ENCODE assay signal across 1 cellular context in the genomic region with DNA sequence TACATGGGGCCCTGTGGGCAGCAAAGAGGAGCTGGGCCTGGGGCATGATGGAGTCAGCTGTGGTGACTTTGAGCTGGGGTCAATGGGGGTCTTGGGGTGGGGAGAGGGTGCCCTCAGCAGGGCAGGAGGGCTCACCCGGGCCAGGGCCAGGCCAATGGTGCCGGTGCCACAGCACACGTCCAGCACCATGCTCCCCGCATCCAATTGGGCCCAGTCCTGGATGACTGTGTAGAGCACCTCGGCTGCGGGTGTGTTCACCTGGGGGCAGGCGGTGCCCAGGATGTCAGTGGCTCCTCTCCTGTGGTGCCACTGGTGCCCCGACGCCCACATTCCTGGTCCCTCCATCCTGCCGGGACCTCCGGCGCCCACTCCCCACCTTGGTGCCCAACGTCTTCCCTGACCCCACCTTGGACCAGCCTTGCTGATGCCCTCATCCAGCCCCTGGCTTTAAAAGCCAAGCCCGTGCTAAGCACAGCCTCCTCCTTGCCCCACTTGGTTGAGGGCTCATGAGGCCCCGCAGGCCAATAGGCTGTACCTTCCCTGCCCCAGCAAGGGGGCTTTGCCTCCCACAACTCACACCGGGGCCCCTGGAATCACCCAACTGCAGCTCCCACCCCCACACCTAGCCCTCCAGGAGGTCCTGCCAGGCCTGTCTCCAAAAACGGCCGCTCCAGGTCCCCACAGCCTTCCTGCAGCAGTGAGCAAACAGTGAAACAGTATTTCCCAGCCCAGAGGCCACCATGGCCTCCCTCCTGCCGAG.
TF ChIP-seq lines count a peak whose summit lies in the region.

No MANE protein-coding gene starts in this region.

TF ChIP-seq in K562, 482 proteins besides CTCF, POLR2A, EP300 and RAD21 (continued from another document):
- TF ChIP-seq, protein P1, sequence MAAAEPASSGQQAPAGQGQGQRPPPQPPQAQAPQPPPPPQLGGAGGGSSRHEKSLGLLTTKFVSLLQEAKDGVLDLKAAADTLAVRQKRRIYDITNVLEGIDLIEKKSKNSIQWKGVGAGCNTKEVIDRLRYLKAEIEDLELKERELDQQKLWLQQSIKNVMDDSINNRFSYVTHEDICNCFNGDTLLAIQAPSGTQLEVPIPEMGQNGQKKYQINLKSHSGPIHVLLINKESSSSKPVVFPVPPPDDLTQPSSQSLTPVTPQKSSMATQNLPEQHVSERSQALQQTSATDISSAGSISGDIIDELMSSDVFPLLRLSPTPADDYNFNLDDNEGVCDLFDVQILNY (CRISPR knock-in tag; IDR thresholded peaks at IDR 0.05): no peak
- TF ChIP-seq, protein P2, sequence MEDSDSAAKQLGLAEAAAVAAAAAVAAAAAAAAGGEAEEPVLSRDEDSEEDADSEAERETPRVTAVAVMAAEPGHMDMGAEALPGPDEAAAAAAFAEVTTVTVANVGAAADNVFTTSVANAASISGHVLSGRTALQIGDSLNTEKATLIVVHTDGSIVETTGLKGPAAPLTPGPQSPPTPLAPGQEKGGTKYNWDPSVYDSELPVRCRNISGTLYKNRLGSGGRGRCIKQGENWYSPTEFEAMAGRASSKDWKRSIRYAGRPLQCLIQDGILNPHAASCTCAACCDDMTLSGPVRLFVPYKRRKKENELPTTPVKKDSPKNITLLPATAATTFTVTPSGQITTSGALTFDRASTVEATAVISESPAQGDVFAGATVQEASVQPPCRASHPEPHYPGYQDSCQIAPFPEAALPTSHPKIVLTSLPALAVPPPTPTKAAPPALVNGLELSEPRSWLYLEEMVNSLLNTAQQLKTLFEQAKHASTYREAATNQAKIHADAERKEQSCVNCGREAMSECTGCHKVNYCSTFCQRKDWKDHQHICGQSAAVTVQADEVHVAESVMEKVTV (CRISPR knock-in tag; IDR thresholded peaks at IDR 0.05): no peak
- TF ChIP-seq, protein P3, sequence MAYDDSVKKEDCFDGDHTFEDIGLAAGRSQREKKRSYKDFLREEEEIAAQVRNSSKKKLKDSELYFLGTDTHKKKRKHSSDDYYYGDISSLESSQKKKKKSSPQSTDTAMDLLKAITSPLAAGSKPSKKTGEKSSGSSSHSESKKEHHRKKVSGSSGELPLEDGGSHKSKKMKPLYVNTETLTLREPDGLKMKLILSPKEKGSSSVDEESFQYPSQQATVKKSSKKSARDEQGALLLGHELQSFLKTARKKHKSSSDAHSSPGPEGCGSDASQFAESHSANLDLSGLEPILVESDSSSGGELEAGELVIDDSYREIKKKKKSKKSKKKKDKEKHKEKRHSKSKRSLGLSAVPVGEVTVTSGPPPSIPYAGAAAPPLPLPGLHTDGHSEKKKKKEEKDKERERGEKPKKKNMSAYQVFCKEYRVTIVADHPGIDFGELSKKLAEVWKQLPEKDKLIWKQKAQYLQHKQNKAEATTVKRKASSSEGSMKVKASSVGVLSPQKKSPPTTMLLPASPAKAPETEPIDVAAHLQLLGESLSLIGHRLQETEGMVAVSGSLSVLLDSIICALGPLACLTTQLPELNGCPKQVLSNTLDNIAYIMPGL (CRISPR knock-in tag; IDR thresholded peaks at IDR 0.05): 0 out of 2 replicates have a peak, but pooled peaks have one; percentile 11
- TF ChIP-seq, protein P4, sequence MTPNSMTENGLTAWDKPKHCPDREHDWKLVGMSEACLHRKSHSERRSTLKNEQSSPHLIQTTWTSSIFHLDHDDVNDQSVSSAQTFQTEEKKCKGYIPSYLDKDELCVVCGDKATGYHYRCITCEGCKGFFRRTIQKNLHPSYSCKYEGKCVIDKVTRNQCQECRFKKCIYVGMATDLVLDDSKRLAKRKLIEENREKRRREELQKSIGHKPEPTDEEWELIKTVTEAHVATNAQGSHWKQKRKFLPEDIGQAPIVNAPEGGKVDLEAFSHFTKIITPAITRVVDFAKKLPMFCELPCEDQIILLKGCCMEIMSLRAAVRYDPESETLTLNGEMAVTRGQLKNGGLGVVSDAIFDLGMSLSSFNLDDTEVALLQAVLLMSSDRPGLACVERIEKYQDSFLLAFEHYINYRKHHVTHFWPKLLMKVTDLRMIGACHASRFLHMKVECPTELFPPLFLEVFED (CRISPR knock-in tag; conservative IDR thresholded peaks at IDR 0.05): 0 out of 2 replicates have a peak, but pooled peaks have one; percentile 10
- TF ChIP-seq CREB1 (IDR thresholded peaks at IDR 0.05): 0 out of 2 replicates have a peak, but pooled peaks have one; percentile 6
- no peak for TF ChIP-seq CREB1 (CRISPR knock-in tag; IDR thresholded peaks at IDR 0.05)
- no peak for TF ChIP-seq CHD4 (IDR thresholded peaks at IDR 0.05; ENCODE audit: insufficient read depth, insufficient replicate concordance, low read depth, low read length, poor library complexity, severe bottlenecking)
- peak; percentile 82 for TF ChIP-seq HNRNPL (IDR thresholded peaks at IDR 0.05; ENCODE audit: low read depth, low read length)
- no peak for TF ChIP-seq MYC (IDR thresholded peaks at IDR 0.05; ENCODE audit: low read depth, low read length)
- TF ChIP-seq MYC (CRISPR knock-in tag; IDR thresholded peaks at IDR 0.05; ENCODE audit: borderline replicate concordance, low read depth): peak; percentile 71; the same call in 1 of the 2 replicates
- TF ChIP-seq CHD1 (IDR thresholded peaks at IDR 0.05; ENCODE audit: low read length): peak; percentile 48
- TF ChIP-seq ZNF696 (CRISPR knock-in tag; conservative IDR thresholded peaks at IDR 0.05): no peak
- TF ChIP-seq GABPB2 (CRISPR knock-in tag; conservative IDR thresholded peaks at IDR 0.05): 0 out of 2 replicates have a peak, but pooled peaks have one; percentile 71
- TF ChIP-seq HSF4 (CRISPR knock-in tag; IDR thresholded peaks at IDR 0.05; ENCODE audit: borderline replicate concordance): peak; percentile 30; the same call in 1 of the 2 replicates
- no peak for TF ChIP-seq DDX20 (tag; IDR thresholded peaks at IDR 0.05; ENCODE audit: low read depth)
